ENCODE assay signal across 9 cellular contexts in genomic region chr10:32376780-32377179, GRCh38. TPM values are rescaled to one million over a fixed set of nuclear protein-coding genes. Genes with fewer than 3 reads are reported as not detected.
DNase-seq lines count a peak whose midpoint lies in the region; ATAC-seq and TF ChIP-seq lines count a peak whose summit lies in the region.
"Had no signal": no experiment of that assay in that cellular context is flagged by ENCODE, and none has a peak within 500 bp of the region (broad histone marks: within the 10 kb centered on the region; RNA-seq: fewer than 3 reads in every experiment).

No MANE protein-coding gene starts in this region.

- no peak for TF ChIP-seq CTCF in AG04449 (IDR thresholded peaks at IDR 0.05; ENCODE audit: insufficient read depth, low read length, missing control alignments)
- TF ChIP-seq CTCF in HEK293 (tag by site-specific recombination; IDR thresholded peaks at IDR 0.05), result no peak
- no peak for TF ChIP-seq CTCF in mammary epithelial cell (conservative IDR thresholded peaks at IDR 0.05 in 1 of 2, IDR thresholded peaks at IDR 0.05 in 1 of 2; ENCODE audit: extremely low read depth in 1 of 2, insufficient read depth in 1 of 2, low read depth in 1 of 2, low read length in 2 of 2)

- no peaks in the 10 kb centered on the region for H3K36me3 ChIP-seq in HEK293 (ENCODE audit: control insufficient read depth in 2 of 2, insufficient read depth in 1 of 2, low read length in 2 of 2)
- H3K36me3 ChIP-seq in mammary epithelial cell (ENCODE audit: insufficient read depth, low read length), result no peaks in the 10 kb centered on the region
- no peaks in the 10 kb centered on the region for H3K36me3 ChIP-seq in mucosa of rectum (ENCODE audit: control insufficient read depth in 2 of 2, insufficient read depth in 2 of 2, low read length in 2 of 2)

- in situ Hi-C loops in mammary epithelial cell (cut with MboI; ENCODE audit: low sequenced_read_pairs in 2 of 2), result no loop called here

- POLR2A ChIA-PET in AG04449 (lab: Yijun Ruan, JAX), result no interaction called here
- POLR2A ChIA-PET in HEK293 (lab: Yijun Ruan, JAX), result no interaction called here

- DNase-seq in AG04449 (ENCODE audit: low read depth, low spot score), result no peak
- DNase-seq in mammary epithelial cell, result no peak
- no peak for DNase-seq in left lobe of liver (ENCODE audit: low spot score)
- no peak for DNase-seq in central memory CD4-positive, alpha-beta T cell
- DNase-seq in stimulated activated CD4-positive, alpha-beta T cell treated with anti-CD3 and anti-CD28 coated beads, Interleukin-2, amount 100 ng/mL, for 48 hours, result no peak
- DNase-seq: NCI-H2107 had no signal

- H3K9me3 ChIP-seq in HEK293 (ENCODE audit: control insufficient read depth, insufficient read depth, low read depth, low read length) (no peaks in the 10 kb centered on the region), mammary epithelial cell (replicated peaks; ENCODE audit: insufficient read depth, low read length) (no peaks in the 10 kb centered on the region), mucosa of rectum (ENCODE audit: control insufficient read depth in 2 of 2, low read length in 2 of 2) (no peaks in the 10 kb centered on the region)

- ATAC-seq in left lobe of liver (no peak), GM18502 (IDR thresholded peaks at IDR 0.05; ENCODE audit: poor library complexity, unreplicated experiment) (no peak)

- dilution Hi-C loops in mammary epithelial cell (cut with HindIII; ENCODE audit: low sequenced_read_pairs), result no loop called here

- H3K79me2 ChIP-seq in mammary epithelial cell (ENCODE audit: insufficient read depth, low read length), result peaks cover 34% of the 10 kb centered on the region

- H2AFZ ChIP-seq in mammary epithelial cell (ENCODE audit: low read depth, low read length), result peak overlapping the region; percentile 82

- H4K20me1 ChIP-seq in mammary epithelial cell (ENCODE audit: insufficient read depth, low read length), result no peaks in the 10 kb centered on the region

- CTCF ChIA-PET in AG04449 (lab: Yijun Ruan, JAX), result interaction anchor here (0.8 to 4.5 kb wide), 6 partner anchors 9 to 320 kb away, joined by 3 to 28 read pairs (median 10); no protein-coding TSS in a partner anchor
- CTCF ChIA-PET in HEK293 (lab: Yijun Ruan, JAX), result interaction anchor here (0.7 to 1.5 kb wide), 4 partner anchors 17 to 786 kb away, joined by 3 to 7 read pairs (median 5); no protein-coding TSS in a partner anchor
- CTCF ChIA-PET in mammary epithelial cell (lab: Charles Lee; ENCODE audit: low non-redundant PET), result no interaction called here

- H3K27ac ChIP-seq in HEK293 (ENCODE audit: extremely low read depth, low read depth, low read length), result no peak overlapping the region
- H3K27ac ChIP-seq in mammary epithelial cell (ENCODE audit: insufficient read depth, low read depth, low read length), result peak overlapping the region; percentile 91
- H3K27ac ChIP-seq in mucosa of rectum (ENCODE audit: low read depth in 2 of 2, low read length in 2 of 2), result no peak overlapping the region

- H3K4me1 ChIP-seq in HEK293 (ENCODE audit: control insufficient read depth, insufficient read depth, low read length), result peaks cover 12% of the 10 kb centered on the region; the same call in 1 of the 2 replicates
- peaks cover 5% of the 10 kb centered on the region for H3K4me1 ChIP-seq in mammary epithelial cell (ENCODE audit: insufficient read depth, low read length)
- H3K4me1 ChIP-seq in mucosa of rectum (ENCODE audit: control insufficient read depth in 2 of 2, insufficient read depth in 2 of 2, low read length in 2 of 2), result peaks cover 6 to 24% of the 10 kb centered on the region in 2 donors

- 6% methylated on average over 3 of the region's 3 CpGs for WGBS in mammary epithelial cell (ENCODE audit: low coverage, missing lambda C conversion rate)

- intact Hi-C loops in mammary epithelial cell (cut with micrococcal nuclease), result loop anchor here (5.0 kb wide), 1 partner anchor 631 kb away; no protein-coding TSS in a partner anchor

- peak overlapping the region; percentile 96 for H3K4me2 ChIP-seq in mammary epithelial cell (ENCODE audit: insufficient read depth, low read depth, low read length)

- peak overlapping the region; percentile 73 for H3K4me3 ChIP-seq in AG04449 (ENCODE audit: low read depth, low read length)
- H3K4me3 ChIP-seq in HEK293 (ENCODE audit: low read depth, low read length), result peak overlapping the region; percentile 52
- H3K4me3 ChIP-seq in mammary epithelial cell (replicated peaks in 1 of 3; ENCODE audit: insufficient read depth in 1 of 3, low read depth in 2 of 3, low read length in 3 of 3), result peak overlapping the region; percentile 65 to 100 (median 95)
- H3K4me3 ChIP-seq in mucosa of rectum (ENCODE audit: low read length in 2 of 2), result peak overlapping the region; percentile 86 to 96

- no TSS peak for BruUV-seq in mammary epithelial cell (replicated peaks; lab: Mats Ljungman, UMichigan)

- H3K27me3 ChIP-seq in mammary epithelial cell (ENCODE audit: insufficient read depth, low read length) (no peaks in the 10 kb centered on the region), mucosa of rectum (ENCODE audit: control insufficient read depth in 2 of 2, insufficient read depth in 2 of 2, low read length in 2 of 2) (no peaks in the 10 kb centered on the region)

- peak overlapping the region; percentile 86 for H3K9ac ChIP-seq in mammary epithelial cell (ENCODE audit: insufficient read depth, low read length)
- peak overlapping the region; percentile 91 to 96 for H3K9ac ChIP-seq in mucosa of rectum (ENCODE audit: low read depth in 1 of 2, low read length in 2 of 2)

TF ChIP-seq in HEK293, 187 proteins besides CTCF, POLR2A, EP300 and RAD21:
- TF ChIP-seq ZNF544 (tag by site-specific recombination; IDR thresholded peaks at IDR 0.05) (no peak), PRDM1 (tag by site-specific recombination; IDR thresholded peaks at IDR 0.05) (peak; percentile 4; the same call in 1 of the 2 replicates)
- TF ChIP-seq, protein P1, sequence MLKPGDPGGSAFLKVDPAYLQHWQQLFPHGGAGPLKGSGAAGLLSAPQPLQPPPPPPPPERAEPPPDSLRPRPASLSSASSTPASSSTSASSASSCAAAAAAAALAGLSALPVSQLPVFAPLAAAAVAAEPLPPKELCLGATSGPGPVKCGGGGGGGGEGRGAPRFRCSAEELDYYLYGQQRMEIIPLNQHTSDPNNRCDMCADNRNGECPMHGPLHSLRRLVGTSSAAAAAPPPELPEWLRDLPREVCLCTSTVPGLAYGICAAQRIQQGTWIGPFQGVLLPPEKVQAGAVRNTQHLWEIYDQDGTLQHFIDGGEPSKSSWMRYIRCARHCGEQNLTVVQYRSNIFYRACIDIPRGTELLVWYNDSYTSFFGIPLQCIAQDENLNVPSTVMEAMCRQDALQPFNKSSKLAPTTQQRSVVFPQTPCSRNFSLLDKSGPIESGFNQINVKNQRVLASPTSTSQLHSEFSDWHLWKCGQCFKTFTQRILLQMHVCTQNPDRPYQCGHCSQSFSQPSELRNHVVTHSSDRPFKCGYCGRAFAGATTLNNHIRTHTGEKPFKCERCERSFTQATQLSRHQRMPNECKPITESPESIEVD (tag by site-specific recombination; IDR thresholded peaks at IDR 0.05), result peak; percentile 42

RNA-seq across cellular contexts. Expression of gene EPC1, which starts 29.8 kb away (rescaled TPM):
- total RNA-seq in mammary epithelial cell (10 to 100 TPM; 22.9 to 24.5 TPM), left lobe of liver (9.6 TPM)
- 16.3 TPM for polyA plus RNA-seq in mammary epithelial cell
- polyA minus RNA-seq in mammary epithelial cell, result 33.0 TPM
